In the genomic region with DNA sequence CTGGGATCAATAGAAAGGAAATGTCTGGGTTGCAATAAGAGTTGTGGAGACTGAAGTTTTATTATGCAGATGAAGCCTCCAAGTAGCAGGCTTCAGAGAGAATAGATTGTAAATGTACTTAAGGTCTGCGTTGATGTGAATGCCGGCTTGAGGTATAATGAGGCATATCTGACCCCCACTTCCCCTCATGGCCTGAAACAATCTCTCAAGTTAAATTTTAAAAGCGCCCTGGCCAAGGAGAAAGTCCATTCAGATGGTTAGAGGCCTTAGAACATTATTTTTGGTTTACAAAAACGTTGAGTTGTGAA, we compare ENCODE assay signal across 8 cellular contexts. TPM values are rescaled to one million over a fixed set of nuclear protein-coding genes. Genes with fewer than 3 reads are reported as not detected.
DNase-seq lines count a peak whose midpoint lies in the region; ATAC-seq and TF ChIP-seq lines count a peak whose summit lies in the region.

No MANE protein-coding gene starts in this region.

- peaks cover 22 to 49% (median 42%) of the 10 kb centered on the region in 4 donors for H3K4me1 ChIP-seq in stomach

- no peak for TF ChIP-seq EP300 in stomach (IDR thresholded peaks at IDR 0.05)

- H3K27ac ChIP-seq in WERI-Rb-1 (peak overlapping the region; percentile 48), stomach (peak overlapping the region; percentile 78 to 92 (median 86))

- DNase-seq in NCI-H1092 treated with DMSO at 0.1 percent for 48 hours (lab: John Stamatoyannopoulos, UW) (peak; percentile 29), NCI-H1092 (lab: John Stamatoyannopoulos, UW) (no peak), WERI-Rb-1 (no peak), stomach (no peak)
- DNase-seq in stimulated activated CD4-positive, alpha-beta T cell treated with anti-CD3 and anti-CD28 coated beads, Interleukin-2, amount 100 ng/mL, for 24 hours = no peak

- no peaks in the 10 kb centered on the region for H3K36me3 ChIP-seq in WERI-Rb-1
- no peaks in the 10 kb centered on the region for H3K36me3 ChIP-seq in stomach

- H3K4me3 ChIP-seq in WERI-Rb-1 (ENCODE audit: low read depth, low read length) (peak overlapping the region; percentile 6), iPS-11a (ENCODE audit: low read depth, low read length) (peak overlapping the region; percentile 14), stomach (peak overlapping the region; percentile 79 to 87 (median 84))

- intact Hi-C loops in stomach (cut with DNase I; ENCODE audit: low total_unique reads) = no loop called here

- H3K9me3 ChIP-seq in WERI-Rb-1 (ENCODE audit: severe bottlenecking) (no peaks in the 10 kb centered on the region), stomach (no peaks in the 10 kb centered on the region)

- H3K27me3 ChIP-seq in WERI-Rb-1 (ENCODE audit: insufficient read depth, low read depth, severe bottlenecking) (no peaks in the 10 kb centered on the region), stomach (no peaks in the 10 kb centered on the region)

- no peak for TF ChIP-seq POLR2A in stomach (IDR thresholded peaks at IDR 0.05)

- 0 to 4% (median 2%) methylated on average over 4 of the region's 4 CpGs for WGBS in stomach, 5 donors

- no peak for TF ChIP-seq CTCF in WERI-Rb-1 (IDR thresholded peaks at IDR 0.05; ENCODE audit: low read depth, low read length)
- no peak for TF ChIP-seq CTCF in stomach (IDR thresholded peaks at IDR 0.05)

- ATAC-seq in HG03520 (IDR thresholded peaks at IDR 0.05; ENCODE audit: unreplicated experiment) (no peak), HG02759 (IDR thresholded peaks at IDR 0.05; ENCODE audit: unreplicated experiment) (no peak)

RNA-seq across cellular contexts. Expression of a gene that starts 28.3 kb away (rescaled TPM):
- not detected for total RNA-seq in stomach
- polyA plus RNA-seq in stomach = not detected

Comparison
In these comparisons a context has a peak if more than half of its experiments do, and no peak if none do; other contexts are left out.
1. H3K4me3 ChIP-seq: peak in every context shown above with its lines; median percentile 84 in stomach; 14 in iPS-11a; 6 in WERI-Rb-1.